In genomic region chr5:78659114-78659513, GRCh38 we compare ENCODE assay signal across 17 cellular contexts. TPM values are rescaled to one million over a fixed set of nuclear protein-coding genes. Genes with fewer than 3 reads are reported as not detected.
DNase-seq lines count a peak whose midpoint lies in the region; ATAC-seq and TF ChIP-seq lines count a peak whose summit lies in the region.
"Had no signal": no experiment of that assay in that cellular context is flagged by ENCODE, and none has a peak within 500 bp of the region (broad histone marks: within the 10 kb centered on the region; RNA-seq: fewer than 3 reads in every experiment).

No MANE protein-coding gene starts in this region.

- H3K4me3 Mint-ChIP-seq in CD8-positive, alpha-beta memory T cell = no peak overlapping the region
- H3K4me3 Mint-ChIP-seq: HFFc6 had no signal

- no peaks in the 10 kb centered on the region for H3K36me3 Mint-ChIP-seq in CD8-positive, alpha-beta memory T cell

- ATAC-seq in heart left ventricle (peak; percentile 46 to 81 (median 73)), right lobe of liver (no peak)
- ATAC-seq: PC-3 had no signal

- no peaks in the 10 kb centered on the region for H3K4me1 Mint-ChIP-seq in CD8-positive, alpha-beta memory T cell

- POLR2A ChIA-PET in CD8-positive, alpha-beta memory T cell (lab: Charles Lee) = no interaction called here

- peaks cover 2 to 29% of the 10 kb centered on the region in 2 donors for H3K27me3 Mint-ChIP-seq in CD8-positive, alpha-beta memory T cell

- intact Hi-C loops in ascending aorta (cut with DNase I) (no loop called here), heart left ventricle (cut with DNase I) (loop anchor here in 1 of 10 donors (10.0 kb wide), 1 partner anchor 246 kb away; no protein-coding TSS in a partner anchor), ovary (cut with DNase I) (no loop called here), right lobe of liver (cut with DNase I) (no loop called here)

- H3K36me3 ChIP-seq in ascending aorta = no peaks in the 10 kb centered on the region
- H3K36me3 ChIP-seq in heart left ventricle = no peaks in the 10 kb centered on the region
- H3K36me3 ChIP-seq in ovary = no peaks in the 10 kb centered on the region
- no peaks in the 10 kb centered on the region for H3K36me3 ChIP-seq in CD8-positive, alpha-beta memory T cell (ENCODE audit: insufficient read depth, low read length)
- no peaks in the 10 kb centered on the region for H3K36me3 ChIP-seq in right lobe of liver
- H3K36me3 ChIP-seq: SJSA1 had no signal

- H3K4me1 ChIP-seq in ascending aorta (peaks cover 3 to 13% of the 10 kb centered on the region in 2 donors), heart left ventricle (peaks cover 0 to 27% (median 9%) of the 10 kb centered on the region in 12 donors), ovary (ENCODE audit: insufficient read depth) (peaks cover 10% of the 10 kb centered on the region), right lobe of liver (no peaks in the 10 kb centered on the region)
- no peaks in the 10 kb centered on the region for H3K4me1 ChIP-seq in CD8-positive, alpha-beta memory T cell (ENCODE audit: insufficient read depth, low read length)

- 57 to 67% (median 62%) methylated on average over 3 of the region's 3 CpGs for WGBS in heart left ventricle, 4 donors
- WGBS in ovary, 3 donors = 23 to 37% (median 30%) methylated on average over 3 of the region's 3 CpGs
- 71% methylated on average over 3 of the region's 3 CpGs for WGBS in right lobe of liver (ENCODE audit: insufficient coverage, low coverage, low lambda C conversion rate, missing lambda C conversion rate)

- H3K4me3 ChIP-seq in ascending aorta = no peak overlapping the region
- no peak overlapping the region for H3K4me3 ChIP-seq in heart left ventricle
- H3K4me3 ChIP-seq in ovary = no peak overlapping the region
- H3K4me3 ChIP-seq in CD8-positive, alpha-beta memory T cell (ENCODE audit: low read length) = no peak overlapping the region
- H3K4me3 ChIP-seq in right lobe of liver = no peak overlapping the region
- H3K4me3 ChIP-seq: SJSA1 had no signal

- H3K27me3 ChIP-seq in ascending aorta (no peaks in the 10 kb centered on the region), heart left ventricle (no peaks in the 10 kb centered on the region), ovary (no peaks in the 10 kb centered on the region), right lobe of liver (no peaks in the 10 kb centered on the region)
- H3K27me3 ChIP-seq in CD8-positive, alpha-beta memory T cell (ENCODE audit: insufficient read depth, low read length, poor library complexity, severe bottlenecking) = no peaks in the 10 kb centered on the region
- H3K27me3 ChIP-seq: SJSA1 had no signal

- no peaks in the 10 kb centered on the region for H3K9me3 Mint-ChIP-seq in CD8-positive, alpha-beta memory T cell
- H3K9me3 Mint-ChIP-seq: HFFc6 had no signal

- H3K9me3 ChIP-seq in ascending aorta (no peaks in the 10 kb centered on the region), heart left ventricle (no peaks in the 10 kb centered on the region), ovary (no peaks in the 10 kb centered on the region), right lobe of liver (no peaks in the 10 kb centered on the region)
- H3K9me3 ChIP-seq in CD8-positive, alpha-beta memory T cell (ENCODE audit: low read length) = no peaks in the 10 kb centered on the region
- H3K9me3 ChIP-seq: Caco-2, SJSA1 had no signal

- peak overlapping the region; percentile 17 to 65 for H3K27ac ChIP-seq in ascending aorta
- peak overlapping the region in 7 of 12 donors; percentile 2 to 63 (median 29) for H3K27ac ChIP-seq in heart left ventricle
- H3K27ac ChIP-seq in ovary = peak overlapping the region; percentile 47 to 54
- no peak overlapping the region for H3K27ac ChIP-seq in CD8-positive, alpha-beta memory T cell (ENCODE audit: low read depth, low read length)
- H3K27ac ChIP-seq in right lobe of liver = no peak overlapping the region

- H3K27ac Mint-ChIP-seq in CD8-positive, alpha-beta memory T cell = no peak overlapping the region
- H3K27ac Mint-ChIP-seq: HFFc6 had no signal

- CTCF ChIA-PET in CD8-positive, alpha-beta memory T cell (lab: Charles Lee) = no interaction called here

- DNase-seq in COLO829 (ENCODE audit: low spot score) (peak; percentile 46), ascending aorta (ENCODE audit: low spot score in 2 of 2) (no peak), heart left ventricle (peak in 1 of 5 donors; percentile 30), ovary (no peak), NCI-H2171 treated with DMSO at 0.1 percent for 48 hours (lab: John Stamatoyannopoulos, UW) (no peak), NCI-H187 treated with DMSO at 0.1 percent for 48 hours (lab: John Stamatoyannopoulos, UW) (no peak), right lobe of liver (no peak)
- no peak for DNase-seq in CD8-positive, alpha-beta memory T cell
- DNase-seq: Caco-2, GDM1, H7, HFFc6, NCI-H1092 treated with DMSO at 0.1 percent for 48 hours, NCI-H2227 treated with DMSO at 0.1 percent for 48 hours, NCI-H524, PC-3 had no signal

- no peak for TF ChIP-seq CTCF in ascending aorta (IDR thresholded peaks at IDR 0.05)
- TF ChIP-seq CTCF in heart left ventricle (IDR thresholded peaks at IDR 0.05) = no peak
- TF ChIP-seq CTCF in ovary (IDR thresholded peaks at IDR 0.05) = no peak
- no peak for TF ChIP-seq CTCF in right lobe of liver (IDR thresholded peaks at IDR 0.05)

- no peak for TF ChIP-seq EP300 in ovary (IDR thresholded peaks at IDR 0.05)

- TF ChIP-seq POLR2A in heart left ventricle (IDR thresholded peaks at IDR 0.05) (no peak), ovary (IDR thresholded peaks at IDR 0.05) (no peak), right lobe of liver (IDR thresholded peaks at IDR 0.05) (no peak)

RNA-seq across cellular contexts. Expression of gene LHFPL2, which starts 10.5 kb away (rescaled TPM):
- total RNA-seq in ascending aorta (9.7 TPM), heart left ventricle (10 to 100 TPM in 5 of 9 donors, 1 to 10 TPM in 4; 5.6 to 35.6 (median 10.1) TPM), ovary (10 to 100 TPM; 21.5 to 45.1 (median 27.9) TPM), right lobe of liver (10 to 100 TPM in 1 of 6 experiments, 1 to 10 TPM in 5; 2.6 to 11.8 (median 4.3) TPM)
- polyA plus RNA-seq in heart left ventricle (10 to 100 TPM in 1 of 2 donors, 1 to 10 TPM in 1; 1.8 to 11.5 TPM), ovary (10 to 100 TPM; 20.3 to 41.5 TPM)
- 1 to 10 TPM in 1 of 2 experiments, under 1 TPM in 1; 0.84 to 1.2 TPM for total RNA-seq in CD8-positive, alpha-beta memory T cell
- polyA plus RNA-seq in CD8-positive, alpha-beta memory T cell = 0.20 TPM

Comparison
In these comparisons a context has a peak if more than half of its experiments do, and no peak if none do; other contexts are left out.
1. H3K27ac ChIP-seq: peak in ascending aorta (2 of 2), heart left ventricle (7 of 12) and ovary (2 of 2); none in CD8-positive, alpha-beta memory T cell (single experiment) and right lobe of liver (0 of 3).
2. ATAC-seq: peak in heart left ventricle (4 of 4); none in right lobe of liver (0 of 4).